Comparison of ENCODE assay signal across 7 cellular contexts in the genomic region with DNA sequence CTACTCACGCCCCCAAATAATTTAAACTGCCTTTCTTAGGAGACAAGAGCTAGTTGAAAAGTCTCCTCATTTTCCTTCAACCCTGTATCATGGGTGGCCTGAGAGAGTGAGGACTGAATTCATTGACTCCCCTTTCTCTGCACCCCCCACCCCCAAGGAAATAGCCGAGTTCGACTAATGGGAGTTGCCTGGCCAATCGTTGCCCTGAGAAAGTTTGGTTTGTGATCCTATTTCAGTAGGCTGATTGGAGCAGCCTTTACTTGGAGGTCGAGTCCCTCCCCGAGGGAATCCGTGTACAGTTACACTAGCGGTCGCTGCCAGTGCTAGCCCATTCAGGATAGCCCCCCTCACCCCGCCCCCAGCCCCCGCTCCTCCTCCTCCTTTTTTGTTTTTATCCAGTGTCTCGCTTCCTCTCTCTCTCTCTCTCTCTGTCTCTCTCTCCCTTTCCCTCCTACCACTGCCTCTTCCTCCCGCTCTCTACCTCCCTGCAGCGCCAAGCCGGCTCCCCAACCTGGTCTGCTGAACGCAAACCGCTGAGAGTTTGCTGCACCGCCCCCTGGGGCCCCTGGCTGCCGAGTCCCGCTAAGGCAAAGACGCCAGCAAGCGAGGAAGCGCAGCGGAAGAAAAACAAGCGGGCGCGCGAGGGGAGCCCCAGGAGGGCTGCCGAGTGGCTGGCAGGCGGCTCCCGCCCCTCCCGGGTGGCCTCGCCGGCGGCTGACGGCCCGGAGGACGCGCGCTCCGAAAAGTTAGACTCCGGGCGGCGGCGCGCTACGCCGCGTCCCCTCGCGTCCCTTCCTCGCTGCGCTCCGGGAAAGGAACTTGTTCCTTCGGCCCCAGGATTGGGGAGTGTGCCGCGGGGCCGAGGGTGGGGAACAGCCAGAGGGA. TPM values are rescaled to one million over a fixed set of nuclear protein-coding genes. Genes with fewer than 3 reads are reported as not detected.
DNase-seq lines count a peak whose midpoint lies in the region; ATAC-seq and TF ChIP-seq lines count a peak whose summit lies in the region.

Gene GRAMD1B, plus strand, starts transcription at position 419 of the 885 bp plus-strand sequence. CDS start 524 bp downstream, outside the sequence.

- peaks cover 47% of the 10 kb centered on the region for H3K36me3 Mint-ChIP-seq in activated T-helper 1 cell treated with anti-CD3 and anti-CD28 coated beads, Interleukin-12 subunit alpha, Interleukin-12 subunit beta, Interleukin-2, Interleukin-4 antibody, amounts not matched to agents 30 ng/mL and 10 ng/mL and 1 ng/mL, durations not matched to agents 14 hours and 24 hours and 36 hours (ENCODE audit: low read depth)
- H3K36me3 Mint-ChIP-seq in osteocyte (ENCODE audit: unreplicated experiment), result no peaks in the 10 kb centered on the region

- H3K27ac ChIP-seq in foreskin keratinocyte (no peak within 1 kb of the TSS), thyroid gland (peak within 1 kb of the TSS; percentile 31 to 84 (median 54))

- no peaks in the 10 kb centered on the region for H3K27me3 Mint-ChIP-seq in activated T-helper 1 cell treated with anti-CD3 and anti-CD28 coated beads, Interleukin-12 subunit alpha, Interleukin-12 subunit beta, Interleukin-2, Interleukin-4 antibody, amounts not matched to agents 30 ng/mL and 10 ng/mL and 1 ng/mL, durations not matched to agents 14 hours and 24 hours and 36 hours (ENCODE audit: insufficient read depth)
- H3K27me3 Mint-ChIP-seq in osteocyte (ENCODE audit: unreplicated experiment), result peaks cover 23% of the 10 kb centered on the region

- peak; percentile 79 for DNase-seq in NT2/D1 (ENCODE audit: low read depth, low spot score)
- DNase-seq in activated T-helper 1 cell treated with anti-CD3 and anti-CD28 coated beads, Interleukin-12 subunit alpha, Interleukin-12 subunit beta, Interleukin-2, Interleukin-4 antibody, amounts not matched to agents 30 ng/mL and 10 ng/mL and 1 ng/mL, durations not matched to agents 14 hours and 24 hours and 36 hours (ENCODE audit: low spot score), result peak; percentile 78
- no peak for DNase-seq in foreskin keratinocyte
- peak; percentile 85 for DNase-seq in osteocyte (ENCODE audit: extremely low spot score, unreplicated experiment)
- DNase-seq in thyroid gland, result peak; percentile 57

- WGBS in thyroid gland, 2 donors, result 4% methylated on average over 24 to 57 of the region's 58 CpGs

- intact Hi-C loops in activated T-helper 1 cell treated with anti-CD3 and anti-CD28 coated beads, Interleukin-12 subunit alpha, Interleukin-12 subunit beta, Interleukin-2, Interleukin-4 antibody, amounts not matched to agents 30 ng/mL and 10 ng/mL and 1 ng/mL, durations not matched to agents 14 hours and 24 hours and 36 hours (cut with micrococcal nuclease), result loop anchor here (5.0 kb wide), 1 partner anchor 368 kb away; the partner anchor contains the start of gene HSPA8
- intact Hi-C loops in thyroid gland (cut with DNase I), result loop anchor here (5.0 kb wide), 1 partner anchor 32 kb away; no protein-coding TSS in a partner anchor

- H3K9me3 ChIP-seq in NT2/D1 (ENCODE audit: insufficient read depth, low read length) (no peaks in the 10 kb centered on the region), thyroid gland (no peaks in the 10 kb centered on the region)

- peak within 1 kb of the TSS; percentile 88 for H3K9ac ChIP-seq in NT2/D1 (ENCODE audit: insufficient read length, low read depth)

- H3K4me1 Mint-ChIP-seq in activated T-helper 1 cell treated with anti-CD3 and anti-CD28 coated beads, Interleukin-12 subunit alpha, Interleukin-12 subunit beta, Interleukin-2, Interleukin-4 antibody, amounts not matched to agents 30 ng/mL and 10 ng/mL and 1 ng/mL, durations not matched to agents 14 hours and 24 hours and 36 hours (ENCODE audit: low read depth), result peaks cover 76% of the 10 kb centered on the region
- H3K4me1 Mint-ChIP-seq in osteocyte (ENCODE audit: unreplicated experiment), result peaks cover 9% of the 10 kb centered on the region

- peaks cover 1% of the 10 kb centered on the region for H3K27me3 ChIP-seq in NT2/D1 (ENCODE audit: insufficient read depth, insufficient read length)
- H3K27me3 ChIP-seq in foreskin keratinocyte, result peaks cover 70% of the 10 kb centered on the region
- no peaks in the 10 kb centered on the region for H3K27me3 ChIP-seq in thyroid gland

- H3K4me1 ChIP-seq in NT2/D1 (ENCODE audit: insufficient read depth, insufficient read length), result peaks cover 8% of the 10 kb centered on the region
- no peaks in the 10 kb centered on the region for H3K4me1 ChIP-seq in foreskin keratinocyte
- H3K4me1 ChIP-seq in thyroid gland, result peaks cover 0 to 5% of the 10 kb centered on the region in 2 donors

- no peaks in the 10 kb centered on the region for H3K9me3 Mint-ChIP-seq in activated T-helper 1 cell treated with anti-CD3 and anti-CD28 coated beads, Interleukin-12 subunit alpha, Interleukin-12 subunit beta, Interleukin-2, Interleukin-4 antibody, amounts not matched to agents 30 ng/mL and 10 ng/mL and 1 ng/mL, durations not matched to agents 14 hours and 24 hours and 36 hours
- H3K9me3 Mint-ChIP-seq in osteocyte (ENCODE audit: unreplicated experiment), result no peaks in the 10 kb centered on the region

- TF ChIP-seq POLR2A in thyroid gland (IDR thresholded peaks at IDR 0.05), result no peak

- H3K4me3 ChIP-seq in NT2/D1 (ENCODE audit: insufficient read length, low read depth), result peak within 1 kb of the TSS; percentile 89
- peak within 1 kb of the TSS; percentile 32 to 71 (median 68) for H3K4me3 ChIP-seq in thyroid gland (replicated peaks in 1 of 3)

- ATAC-seq in GM18511 (IDR thresholded peaks at IDR 0.05; ENCODE audit: unreplicated experiment) (peak; percentile 72), HG03097 (IDR thresholded peaks at IDR 0.05; ENCODE audit: low FRiP score, unreplicated experiment) (peak; percentile 61), foreskin keratinocyte (peak; percentile 54)

- TF ChIP-seq CTCF in foreskin keratinocyte (conservative IDR thresholded peaks at IDR 0.05) (peak; percentile 17), osteocyte (IDR thresholded peaks at IDR 0.05) (no peak), thyroid gland (IDR thresholded peaks at IDR 0.05) (peak in 1 of 6 experiments; percentile 13)

- H3K4me3 Mint-ChIP-seq in activated T-helper 1 cell treated with anti-CD3 and anti-CD28 coated beads, Interleukin-12 subunit alpha, Interleukin-12 subunit beta, Interleukin-2, Interleukin-4 antibody, amounts not matched to agents 30 ng/mL and 10 ng/mL and 1 ng/mL, durations not matched to agents 14 hours and 24 hours and 36 hours, result peak within 1 kb of the TSS; percentile 91
- peak within 1 kb of the TSS; percentile 84 for H3K4me3 Mint-ChIP-seq in osteocyte (ENCODE audit: unreplicated experiment)

- H3K36me3 ChIP-seq in NT2/D1 (ENCODE audit: insufficient read depth, insufficient read length, low read length) (no peaks in the 10 kb centered on the region), thyroid gland (no peaks in the 10 kb centered on the region)

- H3K27ac Mint-ChIP-seq in activated T-helper 1 cell treated with anti-CD3 and anti-CD28 coated beads, Interleukin-12 subunit alpha, Interleukin-12 subunit beta, Interleukin-2, Interleukin-4 antibody, amounts not matched to agents 30 ng/mL and 10 ng/mL and 1 ng/mL, durations not matched to agents 14 hours and 24 hours and 36 hours, result peak within 1 kb of the TSS; percentile 93
- H3K27ac Mint-ChIP-seq in osteocyte (ENCODE audit: unreplicated experiment), result peak within 1 kb of the TSS; percentile 50

RNA-seq across cellular contexts. Expression of gene GRAMD1B, which starts in this region (rescaled TPM):
- total RNA-seq in activated T-helper 1 cell treated with anti-CD3 and anti-CD28 coated beads, Interleukin-12 subunit alpha, Interleukin-12 subunit beta, Interleukin-2, Interleukin-4 antibody, amounts not matched to agents 30 ng/mL and 10 ng/mL and 1 ng/mL, durations not matched to agents 14 hours and 24 hours and 36 hours, result 154 and 155 TPM in 2 replicates
- total RNA-seq in foreskin keratinocyte (0.04 and 0.07 TPM in 2 replicates), osteocyte (1.8 and 1.9 TPM in 2 replicates), thyroid gland (10 to 100 TPM in 2 of 4 donors, 1 to 10 TPM in 2; 7.0 to 22.7 (median 9.2) TPM)
- polyA plus RNA-seq in foreskin keratinocyte, result 0.03 and 0.09 TPM in 2 replicates

Comparison
In these comparisons a context has a peak if more than half of its experiments do, and no peak if none do; other contexts are left out.
1. Peak in ATAC-seq in foreskin keratinocyte; RNA of the gene not detected or under 1 TPM.
2. DNase-seq: peak in NT2/D1 (single experiment), activated T-helper 1 cell treated with anti-CD3 and anti-CD28 coated beads, Interleukin-12 subunit alpha, Interleukin-12 subunit beta, Interleukin-2, Interleukin-4 antibody, amounts not matched to agents 30 ng/mL and 10 ng/mL and 1 ng/mL, durations not matched to agents 14 hours and 24 hours and 36 hours (single experiment), osteocyte (single experiment) and thyroid gland (2 of 2); none in foreskin keratinocyte (0 of 2).
3. Peak in every context shown above with its lines, with median percentiles within 50 percentile points of each other: ATAC-seq.